ENCODE assay signal across 1 cellular context in the genomic region with DNA sequence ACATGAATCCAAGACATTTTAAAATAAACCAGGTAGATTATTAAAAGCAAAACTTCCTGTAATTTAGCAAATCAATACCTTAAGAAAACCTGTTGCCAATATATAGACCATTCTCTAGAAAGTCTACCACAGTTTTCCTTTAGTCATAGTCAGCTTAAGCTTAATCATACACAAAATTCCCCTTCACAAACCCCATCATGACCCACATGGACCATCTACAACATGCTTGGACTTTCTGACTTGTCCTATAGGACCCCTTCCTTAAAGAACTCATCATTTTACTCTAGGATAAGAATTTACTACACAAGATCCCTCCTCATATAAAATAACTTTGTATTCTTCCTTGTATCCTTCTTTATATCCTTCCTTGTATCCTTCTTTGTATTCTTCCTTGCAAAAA.
TF ChIP-seq lines count a peak whose summit lies in the region.

No MANE protein-coding gene starts in this region.

TF ChIP-seq in HepG2, 621 proteins besides CTCF, POLR2A, EP300 and RAD21:
- TF ChIP-seq ZNF816 (CRISPR knock-in tag; IDR thresholded peaks at IDR 0.05; ENCODE audit: borderline replicate concordance): no peak
- TF ChIP-seq ZNF724P (CRISPR knock-in tag; IDR thresholded peaks at IDR 0.05; ENCODE audit: borderline replicate concordance): 0 out of 2 replicates have a peak, but pooled peaks have one; percentile 40
- TF ChIP-seq SUZ12 (IDR thresholded peaks at IDR 0.05; ENCODE audit: low read depth, low read length): no peak
TF ChIP-seq in HepG2: peak in this region for 1.
